In the genomic region with DNA sequence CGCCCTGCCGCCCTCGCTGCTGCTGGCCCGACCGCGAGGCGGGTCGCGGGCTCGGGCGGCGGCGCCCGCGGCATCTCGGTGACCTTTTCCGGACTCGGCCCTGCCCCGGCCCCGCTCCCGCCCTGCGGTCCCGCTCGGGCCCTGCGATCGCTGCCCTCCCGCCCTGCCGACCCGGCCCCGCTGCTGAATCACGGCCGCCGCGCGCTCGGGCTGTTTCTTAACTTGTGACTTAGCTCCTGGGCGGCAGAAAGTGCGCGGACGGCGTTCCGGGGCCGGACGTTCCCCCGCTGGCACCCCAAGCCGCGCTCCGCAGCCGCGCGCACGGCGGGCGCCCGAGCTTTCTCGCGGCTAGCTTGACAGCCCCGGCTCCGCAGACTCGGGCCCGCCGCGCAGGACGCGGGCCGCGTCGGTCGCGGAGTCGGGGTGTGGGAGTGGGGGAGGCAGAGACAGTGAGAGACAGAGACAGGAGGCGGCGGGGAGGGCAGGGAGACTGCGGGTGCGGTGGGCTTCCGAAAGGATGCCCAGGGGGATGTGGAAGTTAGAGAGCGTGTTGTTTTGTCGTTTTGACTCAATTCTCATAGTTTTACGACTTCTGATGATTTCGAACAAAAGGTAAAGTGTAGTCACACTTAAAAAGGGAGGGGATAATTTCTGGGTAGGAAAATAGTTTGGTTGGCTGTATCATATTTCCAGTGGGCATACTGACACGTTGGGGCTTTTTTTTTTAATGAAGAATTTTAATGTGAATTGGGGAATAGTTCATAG, we compare ENCODE assay signal across 8 cellular contexts. TPM values are rescaled to one million over a fixed set of nuclear protein-coding genes. Genes with fewer than 3 reads are reported as not detected.
A peak's percentile ranks its signal among the peaks of the same experiment; 100 is the strongest.
DNase-seq lines count a peak whose midpoint lies in the region; ATAC-seq and TF ChIP-seq lines count a peak whose summit lies in the region.

No MANE protein-coding gene starts in this region.

- H3K14ac ChIP-seq in IMR-90 (replicated peaks; ENCODE audit: low read depth, low read length), result peak overlapping the region; percentile 64

- WGBS in IMR-90 (ENCODE audit: extremely low coverage in 2 of 2, insufficient read length in 1 of 2), 2 experiments, result 0% methylated on average over 53 of the region's 81 CpGs; no CpG with 5 or more reads in 1 of the 2 experiments

- H2BK5ac ChIP-seq in IMR-90 (ENCODE audit: low read depth, low read length, poor library complexity, severe bottlenecking), result peak overlapping the region; percentile 66

- H3K4ac ChIP-seq in IMR-90 (ENCODE audit: low read depth, low read length), result peak overlapping the region; percentile 80

- no peaks in the 10 kb centered on the region for H3K9me3 Mint-ChIP-seq in Caco-2 (ENCODE audit: unreplicated experiment)
- no peaks in the 10 kb centered on the region for H3K9me3 Mint-ChIP-seq in stimulated activated naive CD8-positive, alpha-beta T cell treated with anti-CD3 and anti-CD28 coated beads, Interleukin-15, amount 100 ng/mL, for 72 hours

- peak overlapping the region; percentile 87 for H3K27ac ChIP-seq in IMR-90 (ENCODE audit: insufficient read depth, low read length)
- peak overlapping the region; percentile 76 for H3K27ac ChIP-seq in effector memory CD4-positive, alpha-beta T cell (ENCODE audit: insufficient read depth, low read length, poor library complexity, severe bottlenecking)

- H3K9me1 ChIP-seq in IMR-90 (ENCODE audit: insufficient read depth, low read length), result peaks cover 15% of the 10 kb centered on the region

- dilution Hi-C loops in IMR-90 (cut with HindIII; ENCODE audit: low sequenced_read_pairs, unreplicated experiment), result no loop called here

- H3K9me3 ChIP-seq in Caco-2 (no peaks in the 10 kb centered on the region), IMR-90 (ENCODE audit: control insufficient read depth, insufficient read depth, low read length) (no peaks in the 10 kb centered on the region), mononuclear cell (ENCODE audit: low read depth, low read length) (no peaks in the 10 kb centered on the region)
- no peaks in the 10 kb centered on the region for H3K9me3 ChIP-seq in effector memory CD4-positive, alpha-beta T cell (ENCODE audit: control insufficient read depth, low read length)

- H4K91ac ChIP-seq in IMR-90 (ENCODE audit: insufficient read depth, low read depth, low read length), result no peak overlapping the region

- H3K36me3 Mint-ChIP-seq in Caco-2 (ENCODE audit: insufficient read depth, unreplicated experiment), result peaks cover 16% of the 10 kb centered on the region

- H3K4me3 ChIP-seq in Caco-2 (ENCODE audit: low read depth, low read length) (peak overlapping the region; percentile 83), IMR-90 (ENCODE audit: insufficient read depth, low read depth, low read length) (peak overlapping the region; percentile 92), mononuclear cell (ENCODE audit: low read length) (peak overlapping the region; percentile 84)
- peak overlapping the region; percentile 75 for H3K4me3 ChIP-seq in effector memory CD4-positive, alpha-beta T cell (ENCODE audit: insufficient read depth, low read depth, low read length, poor library complexity, severe bottlenecking)

- H2AK5ac ChIP-seq in IMR-90 (ENCODE audit: low read depth, low read length), result 0 out of 2 replicates have a peak overlapping the region, but pooled peaks have one; percentile 64

- no peak overlapping the region for H2BK15ac ChIP-seq in IMR-90 (ENCODE audit: low read depth, low read length)

- no peak overlapping the region for H2BK20ac ChIP-seq in IMR-90 (ENCODE audit: low read depth, low read length)

- ATAC-seq in GM21515 (IDR thresholded peaks at IDR 0.05; ENCODE audit: unreplicated experiment) (peak; percentile 18), IMR-90 (ENCODE audit: low read depth) (peak; percentile 58)
- peak; percentile 14 to 22 for ATAC-seq in activated CD4-positive, CD25-positive, alpha-beta regulatory T cell treated with anti-CD3 and anti-CD28 coated beads, Interleukin-2, amount 50 U/mL, for 24 hours
- peak; percentile 54 for ATAC-seq in stimulated activated naive CD8-positive, alpha-beta T cell treated with anti-CD3 and anti-CD28 coated beads, Interleukin-15, amount 100 ng/mL, for 72 hours

- H3K79me1 ChIP-seq in IMR-90 (ENCODE audit: low read depth in 1 of 2, low read length in 2 of 2), result peaks cover 0 to 35% of the 10 kb centered on the region in 2 experiments; a peak in 2 of 4 replicates

- peak overlapping the region; percentile 75 for H3K4me2 ChIP-seq in IMR-90 (ENCODE audit: low read depth, low read length)

- peak overlapping the region; percentile 84 for H3K27ac Mint-ChIP-seq in Caco-2 (ENCODE audit: unreplicated experiment)
- peak overlapping the region; percentile 93 to 99 for H3K27ac Mint-ChIP-seq in stimulated activated naive CD8-positive, alpha-beta T cell treated with anti-CD3 and anti-CD28 coated beads, Interleukin-15, amount 100 ng/mL, for 72 hours

- H2AFZ ChIP-seq in IMR-90 (replicated peaks; ENCODE audit: low read length, poor library complexity), result peak overlapping the region; percentile 92

- TF ChIP-seq POLR2A in IMR-90 (IDR thresholded peaks at IDR 0.05; ENCODE audit: low read depth, low read length), result no peak; the same call in 1 of the 2 replicates

- peaks cover 34% of the 10 kb centered on the region for H4K20me1 ChIP-seq in IMR-90 (ENCODE audit: insufficient read depth, low read length)

- DNase-seq in Caco-2, result peak; percentile 56 to 69
- DNase-seq in IMR-90, result peak; percentile 36
- no peak for DNase-seq in effector memory CD4-positive, alpha-beta T cell
- peak; percentile 56 to 65 for DNase-seq in stimulated activated naive CD8-positive, alpha-beta T cell treated with anti-CD3 and anti-CD28 coated beads, Interleukin-15, amount 100 ng/mL, for 72 hours
- DNase-seq in DMS153 (lab: John Stamatoyannopoulos, UW), result no peak

- peak overlapping the region; percentile 50 to 68; a peak in 1 of 4 replicates for H4K8ac ChIP-seq in IMR-90 (ENCODE audit: low read depth in 2 of 2, low read length in 2 of 2)

- H3K4me1 ChIP-seq in Caco-2, result 0 out of 2 replicates have a peak, but pooled peaks cover 7% of the 10 kb centered on the region
- peaks cover 6% of the 10 kb centered on the region for H3K4me1 ChIP-seq in IMR-90 (ENCODE audit: control insufficient read depth, insufficient read depth, low read length)
- H3K4me1 ChIP-seq in effector memory CD4-positive, alpha-beta T cell (ENCODE audit: control insufficient read depth, insufficient read depth, low read length, poor library complexity, severe bottlenecking), result peaks cover 32% of the 10 kb centered on the region
- H3K4me1 ChIP-seq in mononuclear cell (ENCODE audit: insufficient read depth, low read length), result peaks cover 56% of the 10 kb centered on the region

- peak overlapping the region; percentile 84 for H3K4me3 Mint-ChIP-seq in Caco-2 (ENCODE audit: unreplicated experiment)
- peak overlapping the region; percentile 98 to 99 for H3K4me3 Mint-ChIP-seq in stimulated activated naive CD8-positive, alpha-beta T cell treated with anti-CD3 and anti-CD28 coated beads, Interleukin-15, amount 100 ng/mL, for 72 hours

- H2AK9ac ChIP-seq in IMR-90 (replicated peaks; ENCODE audit: low read depth, low read length, poor library complexity), result peak overlapping the region; percentile 91

- H3K36me3 ChIP-seq in Caco-2 (ENCODE audit: control insufficient read depth, insufficient read depth, low read length), result no peaks in the 10 kb centered on the region
- H3K36me3 ChIP-seq in IMR-90 (ENCODE audit: control insufficient read depth, insufficient read depth, low read length), result peaks cover 3% of the 10 kb centered on the region; the same call in 1 of the 2 replicates
- H3K36me3 ChIP-seq in effector memory CD4-positive, alpha-beta T cell (ENCODE audit: control insufficient read depth, insufficient read depth, low read length), result no peaks in the 10 kb centered on the region

- in situ Hi-C loops in IMR-90 (cut with MboI; ENCODE audit: low sequenced_read_pairs), result loop anchor here (25.0 kb wide), 1 partner anchor 1188 kb away; no protein-coding TSS in a partner anchor

- H3K27me3 ChIP-seq in Caco-2 (replicated peaks; ENCODE audit: control insufficient read depth, insufficient read depth, low read length), result no peaks in the 10 kb centered on the region
- no peaks in the 10 kb centered on the region for H3K27me3 ChIP-seq in IMR-90 (ENCODE audit: control insufficient read depth, insufficient read depth, low read length)
- H3K27me3 ChIP-seq in effector memory CD4-positive, alpha-beta T cell (replicated peaks; ENCODE audit: control insufficient read depth, insufficient read depth, low read length, poor library complexity, severe bottlenecking), result no peaks in the 10 kb centered on the region
- H3K27me3 ChIP-seq in mononuclear cell (ENCODE audit: insufficient read depth, low read length), result no peaks in the 10 kb centered on the region

- CTCF ChIA-PET in Caco-2 (lab: Charles Lee), result interaction anchor here (0.5 to 1.4 kb wide), 4 partner anchors 8 to 216 kb away, joined by 3 to 7 read pairs (median 4); no protein-coding TSS in a partner anchor
- CTCF ChIA-PET in IMR-90 (lab: Yijun Ruan, JAX), result interaction anchor here (0.7 kb wide), 1 partner anchor 34 kb away, joined by 3 read pairs; no protein-coding TSS in a partner anchor

- peak overlapping the region; percentile 65; the same call in 1 of the 2 replicates for H3K18ac ChIP-seq in IMR-90 (ENCODE audit: low read depth, low read length)

- H2BK120ac ChIP-seq in IMR-90 (ENCODE audit: low read depth, low read length), result no peak overlapping the region

- H3K56ac ChIP-seq in IMR-90 (ENCODE audit: extremely low read depth, insufficient read depth, low read length), result peak overlapping the region; percentile 75

- H3K4me1 Mint-ChIP-seq in Caco-2 (ENCODE audit: low read depth, unreplicated experiment), result peaks cover 9% of the 10 kb centered on the region
- H3K4me1 Mint-ChIP-seq in stimulated activated naive CD8-positive, alpha-beta T cell treated with anti-CD3 and anti-CD28 coated beads, Interleukin-15, amount 100 ng/mL, for 72 hours, result peaks cover 62% of the 10 kb centered on the region

- H3K27me3 Mint-ChIP-seq in Caco-2 (ENCODE audit: insufficient read depth, unreplicated experiment), result no peaks in the 10 kb centered on the region
- no peaks in the 10 kb centered on the region for H3K27me3 Mint-ChIP-seq in stimulated activated naive CD8-positive, alpha-beta T cell treated with anti-CD3 and anti-CD28 coated beads, Interleukin-15, amount 100 ng/mL, for 72 hours

- peak overlapping the region; percentile 42; the same call in 1 of the 2 replicates for H4K5ac ChIP-seq in IMR-90 (ENCODE audit: low read depth, low read length)

- intact Hi-C loops in Caco-2 (cut with micrococcal nuclease; ENCODE audit: unreplicated experiment), result loop anchor here (1.0 to 5.0 kb wide), 2 partner anchors 10 to 47 kb away; a partner anchor contains a TSS
- intact Hi-C loops in IMR-90 (cut with micrococcal nuclease), result loop anchor here (2.0 to 5.0 kb wide), 4 partner anchors 38 to 85 kb away; a partner anchor contains a TSS

- H3K9ac ChIP-seq in IMR-90 (ENCODE audit: low read depth, low read length), result peak overlapping the region; percentile 93

- TF ChIP-seq CTCF in Caco-2 (IDR thresholded peaks at IDR 0.05; ENCODE audit: insufficient read depth in 1 of 2, low read depth in 1 of 2, low read length in 1 of 2, severe bottlenecking in 1 of 2, unreplicated experiment in 1 of 2) (no peak), IMR-90 (conservative IDR thresholded peaks at IDR 0.05; ENCODE audit: low read depth, low read length) (no peak)

- BruUV-seq in Caco-2 (replicated peaks; lab: Mats Ljungman, UMichigan) (no TSS peak), IMR-90 (replicated peaks; lab: Mats Ljungman, UMichigan) (no TSS peak)

- POLR2A ChIA-PET in Caco-2 (lab: Charles Lee), result interaction anchor here (0.6 to 1.5 kb wide), 8 partner anchors 8 to 1447 kb away, joined by 3 to 18 read pairs (median 4); no protein-coding TSS in a partner anchor
- POLR2A ChIA-PET in IMR-90 (lab: Charles Lee; ENCODE audit: unreplicated experiment), result interaction anchor here (0.6 to 1.0 kb wide), 2 partner anchors 15 to 40 kb away, joined by 3 read pairs; no protein-coding TSS in a partner anchor

- H3K23ac ChIP-seq in IMR-90 (ENCODE audit: low read depth, low read length), result peak overlapping the region; percentile 95

- TF ChIP-seq RAD21 in IMR-90 (IDR thresholded peaks at IDR 0.05; ENCODE audit: low read length), result no peak

RNA-seq across cellular contexts. Expression of a gene that starts 49.7 kb away (rescaled TPM):
- 29.8 and 32.7 TPM in 2 replicates for total RNA-seq in Caco-2 (2022)
- 3.4 and 4.7 TPM in 2 replicates for total RNA-seq in IMR-90 (2012; rRNA removed)
- polyA plus RNA-seq in IMR-90 (2012; rRNA removed), result 8.4 and 8.9 TPM in 2 replicates
- 3.6 and 5.6 TPM in 2 replicates for polyA plus RNA-seq in IMR-90 (2012; cell fraction: cytosol; rRNA removed)
- polyA plus RNA-seq in IMR-90 (2012; cell fraction: nucleus; rRNA removed; ENCODE audit: low replicate concordance), result 15.1 and 38.5 TPM in 2 replicates
- 124 TPM for total RNA-seq in mononuclear cell

Comparison
In these comparisons a context has a peak if more than half of its experiments do, and no peak if none do; other contexts are left out.
1. DNase-seq: peak in Caco-2 (2 of 2), IMR-90 (single experiment) and stimulated activated naive CD8-positive, alpha-beta T cell treated with anti-CD3 and anti-CD28 coated beads, Interleukin-15, amount 100 ng/mL, for 72 hours (2 of 2); none in effector memory CD4-positive, alpha-beta T cell (0 of 3) and DMS153 (single experiment).
2. Peak in every context shown above with its lines, with median percentiles within 50 percentile points of each other: H3K4me3 ChIP-seq and ATAC-seq.